9 cellular contexts compared by ENCODE assay signal in genomic region chr20:36969478-36970186, GRCh38.
DNase-seq lines count a peak whose midpoint lies in the region; ATAC-seq lines count a peak whose summit lies in the region.
"Had no signal": no experiment of that assay in that cellular context is flagged by ENCODE, and none has a peak within 500 bp of the region (broad histone marks: within the 10 kb centered on the region; RNA-seq: fewer than 3 reads in every experiment).

No MANE protein-coding gene starts in this region.

- H3K9me3 Mint-ChIP-seq in memory B cell = no peaks in the 10 kb centered on the region

- H3K36me3 Mint-ChIP-seq in memory B cell = no peaks in the 10 kb centered on the region

- H3K4me1 Mint-ChIP-seq in memory B cell = peaks cover 11% of the 10 kb centered on the region

- peak in 5 of 6 experiments; percentile 14 to 63 (median 33) for DNase-seq in stimulated activated naive CD4-positive, alpha-beta T cell (lab: John Stamatoyannopoulos, UW)
- no peak for DNase-seq in stimulated activated naive CD4-positive, alpha-beta T cell treated with Interleukin-2 at 50 U/mL for 16 hours (lab: John Stamatoyannopoulos, UW)
- DNase-seq in activated naive CD4-positive, alpha-beta T cell treated with Interleukin-2 at 50 U/mL for 16 hours = peak; percentile 31
- DNase-seq in memory B cell (ENCODE audit: low spot score in 2 of 2) = no peak
- DNase-seq in D341Med (ENCODE audit: low spot score) = no peak
- DNase-seq in NCI-H2227 (lab: John Stamatoyannopoulos, UW; ENCODE audit: unreplicated experiment) = no peak

- H3K27ac Mint-ChIP-seq in memory B cell = peak overlapping the region; percentile 6

- no peaks in the 10 kb centered on the region for H3K27me3 Mint-ChIP-seq in memory B cell

- ATAC-seq in memory B cell (ENCODE audit: low read depth) (no peak), HG03442 (IDR thresholded peaks at IDR 0.05; ENCODE audit: unreplicated experiment) (no peak), HG03280 (IDR thresholded peaks at IDR 0.05; ENCODE audit: unreplicated experiment) (no peak)
- ATAC-seq: esophagus mucosa had no signal

- H3K4me3 Mint-ChIP-seq in memory B cell = no peak overlapping the region

Comparison
In these comparisons a context has a peak if more than half of its experiments do, and no peak if none do; other contexts are left out.
1. DNase-seq: peak in stimulated activated naive CD4-positive, alpha-beta T cell (5 of 6) and activated naive CD4-positive, alpha-beta T cell treated with Interleukin-2 at 50 U/mL for 16 hours (single experiment); none in stimulated activated naive CD4-positive, alpha-beta T cell treated with Interleukin-2 at 50 U/mL for 16 hours (single experiment), memory B cell (0 of 2), D341Med (single experiment) and NCI-H2227 (single experiment).